11 cellular contexts compared by ENCODE assay signal in genomic region chr7:91876391-91877133, GRCh38. TPM values are rescaled to one million over a fixed set of nuclear protein-coding genes. Genes with fewer than 3 reads are reported as not detected.
DNase-seq lines count a peak whose midpoint lies in the region; ATAC-seq and TF ChIP-seq lines count a peak whose summit lies in the region.
"Had no signal": no experiment of that assay in that cellular context is flagged by ENCODE, and none has a peak within 500 bp of the region (broad histone marks: within the 10 kb centered on the region; RNA-seq: fewer than 3 reads in every experiment).

No MANE protein-coding gene starts in this region.

- H3K27me3 ChIP-seq in heart left ventricle: no peaks in the 10 kb centered on the region
- H3K27me3 ChIP-seq in smooth muscle cell (ENCODE audit: low read depth): no peaks in the 10 kb centered on the region

- H3F3A ChIP-seq in smooth muscle cell (ENCODE audit: low read depth): no peaks in the 10 kb centered on the region

- H3K27ac ChIP-seq in heart left ventricle (no peak overlapping the region), SK-N-MC (peak overlapping the region; percentile 64), smooth muscle cell (ENCODE audit: low read depth) (no peak overlapping the region)
- H3K27ac ChIP-seq: thoracic aorta had no signal

- H3K9ac ChIP-seq in SK-N-MC (ENCODE audit: insufficient read length) (no peak overlapping the region), smooth muscle cell (ENCODE audit: low read depth) (no peak overlapping the region)

- H4K20me1 ChIP-seq in smooth muscle cell (ENCODE audit: low read depth): peaks cover 4% of the 10 kb centered on the region

- WGBS in heart left ventricle, 4 donors: 43 to 57% (median 55%) methylated on average over 4 of the region's 4 CpGs
- 83% methylated on average over 4 of the region's 4 CpGs for whole genome bisulfite sequencing in smooth muscle cell (ENCODE audit: low lambda C conversion rate)

- H3K36me3 ChIP-seq in heart left ventricle (peaks cover 0 to 44% (median 29%) of the 10 kb centered on the region in 9 donors), SK-N-MC (ENCODE audit: insufficient read depth, low read length) (peaks cover 46% of the 10 kb centered on the region), smooth muscle cell (ENCODE audit: low read depth) (no peaks in the 10 kb centered on the region)
- H3K36me3 ChIP-seq: thoracic aorta had no signal

- H3K79me2 ChIP-seq in smooth muscle cell (ENCODE audit: low read depth): peaks cover 27% of the 10 kb centered on the region

- TF ChIP-seq CTCF in heart left ventricle (IDR thresholded peaks at IDR 0.05) (peak in 8 of 12 donors; percentile 28 to 52 (median 39)), fibroblast of pulmonary artery (IDR thresholded peaks at IDR 0.05; ENCODE audit: low read length, missing control alignments) (peak; percentile 55), smooth muscle cell (IDR thresholded peaks at IDR 0.05; ENCODE audit: borderline replicate concordance, insufficient read depth, poor library complexity, severe bottlenecking) (peak; percentile 23)

- intact Hi-C loops in heart left ventricle (cut with DNase I) (loop anchor here in 5 of 10 donors (5.0 to 10.0 kb wide), 2 partner anchors 49 to 792 kb away; no protein-coding TSS in a partner anchor), Right ventricle myocardium superior (cut with DNase I) (no loop called here)

- no peak overlapping the region for H3K4me2 ChIP-seq in smooth muscle cell

- DNase-seq in heart left ventricle (no peak), Right ventricle myocardium superior (no peak), SK-N-MC (ENCODE audit: low read depth, low spot score) (no peak), fibroblast of pulmonary artery (ENCODE audit: low read depth) (peak; percentile 53), smooth muscle cell (lab: John Stamatoyannopoulos, UW; ENCODE audit: unreplicated experiment) (no peak), NK-92 (lab: John Stamatoyannopoulos, UW; ENCODE audit: unreplicated experiment) (no peak)
- DNase-seq: CD8-positive, alpha-beta memory T cell; stimulated activated CD4-positive, alpha-beta T cell treated with anti-CD3 and anti-CD28 coated beads, Interleukin-1b, Interleukin-23, amount 100 ng/mL, for 48 hours had no signal

- H3K9me3 ChIP-seq in heart left ventricle (no peaks in the 10 kb centered on the region), SK-N-MC (ENCODE audit: low read depth, low read length) (0 out of 2 replicates have a peak, but pooled peaks cover 2% of the 10 kb centered on the region), smooth muscle cell (replicated peaks; ENCODE audit: low read depth) (no peaks in the 10 kb centered on the region)
- H3K9me3 ChIP-seq: thoracic aorta had no signal

- ATAC-seq in heart left ventricle: no peak
- no peak for ATAC-seq in Right ventricle myocardium superior (ENCODE audit: poor library complexity)
- no peak for ATAC-seq in GM21717 (IDR thresholded peaks at IDR 0.05; ENCODE audit: unreplicated experiment)
- no peak for ATAC-seq in HG03108 (IDR thresholded peaks at IDR 0.05; ENCODE audit: unreplicated experiment)

- no peak for TF ChIP-seq POLR2A in heart left ventricle (IDR thresholded peaks at IDR 0.05)

- H3K4me3 ChIP-seq in heart left ventricle: no peak overlapping the region
- peak overlapping the region; percentile 40 for H3K4me3 ChIP-seq in SK-N-MC
- no peak overlapping the region for H3K4me3 ChIP-seq in fibroblast of pulmonary artery (replicated peaks; ENCODE audit: low read depth, low read length)
- no peak overlapping the region for H3K4me3 ChIP-seq in smooth muscle cell
- H3K4me3 ChIP-seq: thoracic aorta had no signal

- H2AFZ ChIP-seq in smooth muscle cell (ENCODE audit: low read depth): no peak overlapping the region

- H3K4me1 ChIP-seq in heart left ventricle (peaks cover 0 to 25% (median 11%) of the 10 kb centered on the region in 12 donors), smooth muscle cell (ENCODE audit: low read depth) (peaks cover 8% of the 10 kb centered on the region)

RNA-seq across cellular contexts. Expression of gene MTERF1, which starts 3.9 kb away (rescaled TPM):
- total RNA-seq in heart left ventricle (10 to 100 TPM in 1 of 9 donors, 1 to 10 TPM in 8; 5.5 to 11.6 (median 7.3) TPM), Right ventricle myocardium superior (9.6 TPM), smooth muscle cell (8.9 and 19.4 TPM in 2 replicates)
- polyA plus RNA-seq in heart left ventricle (1 to 10 TPM; 6.9 to 8.3 TPM), smooth muscle cell (6.1 and 6.7 TPM in 2 replicates)
